In the genomic region with DNA sequence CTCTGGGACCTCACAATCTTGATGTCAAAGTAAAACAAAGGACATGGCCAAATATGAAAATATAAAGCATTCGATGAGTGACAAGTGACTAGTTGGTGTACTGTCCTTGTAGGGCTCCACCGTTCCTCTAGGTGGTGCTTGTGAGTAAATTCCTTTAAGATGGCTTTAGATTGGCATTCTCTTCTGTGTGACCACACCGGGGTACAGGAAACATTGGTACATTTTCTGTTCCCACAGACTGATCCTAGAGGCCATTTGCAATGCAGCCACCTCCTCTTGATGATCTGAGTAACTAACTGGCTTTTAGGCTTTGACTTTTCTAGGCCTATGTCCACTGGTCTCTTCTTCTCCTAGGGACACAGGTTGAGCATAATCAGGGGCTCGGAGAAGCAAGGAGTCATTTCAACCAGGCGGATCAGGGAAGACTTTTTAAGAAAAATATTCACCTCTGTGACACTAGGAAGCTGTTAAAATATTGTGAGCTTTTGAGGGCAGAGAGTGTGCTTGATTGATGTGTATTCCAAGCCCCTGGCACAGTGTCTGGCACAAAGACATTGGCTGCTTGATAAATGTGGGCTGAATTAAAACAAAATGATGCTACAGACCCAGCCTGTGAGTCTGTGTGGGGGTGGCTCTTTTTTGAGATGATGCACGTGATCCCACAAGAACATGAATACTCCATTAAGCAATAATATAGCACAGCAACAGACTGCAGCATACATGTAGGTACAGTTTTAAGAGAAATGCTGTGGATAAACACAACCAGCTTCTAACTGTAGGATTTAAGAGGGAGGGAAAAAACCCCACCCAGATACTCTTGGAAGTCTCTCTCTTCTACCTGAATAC, we compare ENCODE assay signal across 8 cellular contexts. TPM values are rescaled to one million over a fixed set of nuclear protein-coding genes. Genes with fewer than 3 reads are reported as not detected.
DNase-seq lines count a peak whose midpoint lies in the region; ATAC-seq and TF ChIP-seq lines count a peak whose summit lies in the region.

No MANE protein-coding gene starts in this region.

- H3K23ac ChIP-seq in IMR-90 (ENCODE audit: low read depth, low read length), result no peak overlapping the region

- H3K27ac Mint-ChIP-seq in T-helper 1 cell treated with Interleukin-12 subunit alpha and Interleukin-12 subunit beta and Interleukin-4 antibody, amounts not matched to agents 30 μg/mL and 1 μg/mL, for 36 hours, result peak overlapping the region; percentile 33

- in situ Hi-C loops in IMR-90 (cut with MboI; ENCODE audit: low sequenced_read_pairs), result no loop called here

- ATAC-seq in GM19043 (IDR thresholded peaks at IDR 0.05; ENCODE audit: low read depth, unreplicated experiment), result peak; percentile 61
- ATAC-seq in IMR-90 (ENCODE audit: low read depth), result peak; percentile 40; the same call in 1 of the 2 replicates
- peak; percentile 76 for ATAC-seq in left lobe of liver
- peak; percentile 81 for ATAC-seq in stimulated activated naive CD8-positive, alpha-beta T cell treated with anti-CD3 and anti-CD28 coated beads, Interleukin-15, Interleukin-2, amounts not matched to agents 100 U/mL and 50 U/mL, for 24 hours

- H2BK5ac ChIP-seq in IMR-90 (ENCODE audit: low read depth, low read length, poor library complexity, severe bottlenecking), result no peak overlapping the region

- no peak overlapping the region for H3K4me3 ChIP-seq in IMR-90 (ENCODE audit: insufficient read depth, low read depth, low read length)

- H3K9me3 ChIP-seq in IMR-90 (ENCODE audit: control insufficient read depth, insufficient read depth, low read length), result no peaks in the 10 kb centered on the region

- POLR2A ChIA-PET in IMR-90 (lab: Charles Lee; ENCODE audit: unreplicated experiment), result no interaction called here

- CTCF ChIA-PET in IMR-90 (lab: Yijun Ruan, JAX), result interaction anchor here (0.6 kb wide), 2 partner anchors 276 to 322 kb away, joined by 3 to 4 read pairs; no protein-coding TSS in a partner anchor

- no peak overlapping the region for H3K18ac ChIP-seq in IMR-90 (ENCODE audit: low read depth, low read length)

- H3K27me3 Mint-ChIP-seq in T-helper 1 cell treated with Interleukin-12 subunit alpha and Interleukin-12 subunit beta and Interleukin-4 antibody, amounts not matched to agents 30 μg/mL and 1 μg/mL, for 36 hours (ENCODE audit: low read depth), result no peaks in the 10 kb centered on the region

- H2AFZ ChIP-seq in IMR-90 (replicated peaks; ENCODE audit: low read length, poor library complexity), result no peak overlapping the region

- no peak overlapping the region for H2AK9ac ChIP-seq in IMR-90 (replicated peaks; ENCODE audit: low read depth, low read length, poor library complexity)

- H3K36me3 Mint-ChIP-seq in T-helper 1 cell treated with Interleukin-12 subunit alpha and Interleukin-12 subunit beta and Interleukin-4 antibody, amounts not matched to agents 30 μg/mL and 1 μg/mL, for 36 hours (ENCODE audit: low read depth), result peaks cover 36% of the 10 kb centered on the region

- H3K27ac ChIP-seq in IMR-90 (ENCODE audit: insufficient read depth, low read length), result no peak overlapping the region

- H2AK5ac ChIP-seq in IMR-90 (ENCODE audit: low read depth, low read length), result peak overlapping the region; percentile 1

- no peak overlapping the region for H3K4ac ChIP-seq in IMR-90 (ENCODE audit: low read depth, low read length)

- no peaks in the 10 kb centered on the region for H3K36me3 ChIP-seq in IMR-90 (ENCODE audit: control insufficient read depth, insufficient read depth, low read length)

- peaks cover 35% of the 10 kb centered on the region for H3K4me1 Mint-ChIP-seq in T-helper 1 cell treated with Interleukin-12 subunit alpha and Interleukin-12 subunit beta and Interleukin-4 antibody, amounts not matched to agents 30 μg/mL and 1 μg/mL, for 36 hours (ENCODE audit: low read depth)

- H2BK20ac ChIP-seq in IMR-90 (ENCODE audit: low read depth, low read length), result peak overlapping the region; percentile 49; the same call in 1 of the 2 replicates

- dilution Hi-C loops in IMR-90 (cut with HindIII; ENCODE audit: low sequenced_read_pairs, unreplicated experiment), result no loop called here

- no CpG with 5 or more reads among the region's 6 CpGs for WGBS in IMR-90 (ENCODE audit: extremely low coverage in 2 of 2, insufficient read length in 1 of 2), 2 experiments

- no peak overlapping the region for H3K4me3 Mint-ChIP-seq in T-helper 1 cell treated with Interleukin-12 subunit alpha and Interleukin-12 subunit beta and Interleukin-4 antibody, amounts not matched to agents 30 μg/mL and 1 μg/mL, for 36 hours

- no peak overlapping the region for H3K4me2 ChIP-seq in IMR-90 (ENCODE audit: low read depth, low read length)

- no peaks in the 10 kb centered on the region for H4K20me1 ChIP-seq in IMR-90 (ENCODE audit: insufficient read depth, low read length)

- no TSS peak for BruUV-seq in IMR-90 (replicated peaks; lab: Mats Ljungman, UMichigan)

- no peak overlapping the region for H3K9ac ChIP-seq in IMR-90 (ENCODE audit: low read depth, low read length)

- peak; percentile 54 for TF ChIP-seq CTCF in IMR-90 (conservative IDR thresholded peaks at IDR 0.05; ENCODE audit: low read depth, low read length)

- H4K5ac ChIP-seq in IMR-90 (ENCODE audit: low read depth, low read length), result no peak overlapping the region

- H3K9me1 ChIP-seq in IMR-90 (ENCODE audit: insufficient read depth, low read length), result no peaks in the 10 kb centered on the region

- H4K8ac ChIP-seq in IMR-90 (ENCODE audit: low read depth in 2 of 2, low read length in 2 of 2), result peak overlapping the region in 1 of 2 experiments; percentile 61; a peak in 2 of 4 replicates

- no peaks in the 10 kb centered on the region for H3K9me3 Mint-ChIP-seq in T-helper 1 cell treated with Interleukin-12 subunit alpha and Interleukin-12 subunit beta and Interleukin-4 antibody, amounts not matched to agents 30 μg/mL and 1 μg/mL, for 36 hours

- no peak overlapping the region; the same call in 2 of the 3 replicates for H2BK15ac ChIP-seq in IMR-90 (ENCODE audit: low read depth, low read length)

- H3K14ac ChIP-seq in IMR-90 (replicated peaks; ENCODE audit: low read depth, low read length), result 0 out of 2 replicates have a peak overlapping the region, but pooled peaks have one; percentile 19

- H4K91ac ChIP-seq in IMR-90 (ENCODE audit: insufficient read depth, low read depth, low read length), result peak overlapping the region; percentile 31; the same call in 1 of the 2 replicates

- H3K4me1 ChIP-seq in IMR-90 (ENCODE audit: control insufficient read depth, insufficient read depth, low read length), result peaks cover 6% of the 10 kb centered on the region

- TF ChIP-seq RAD21 in IMR-90 (IDR thresholded peaks at IDR 0.05; ENCODE audit: low read length), result peak; percentile 44

- no peak overlapping the region for H3K56ac ChIP-seq in IMR-90 (ENCODE audit: extremely low read depth, insufficient read depth, low read length)

- no peak for TF ChIP-seq POLR2A in IMR-90 (IDR thresholded peaks at IDR 0.05; ENCODE audit: low read depth, low read length)

- DNase-seq in COLO668 (lab: John Stamatoyannopoulos, UW; ENCODE audit: unreplicated experiment) (peak; percentile 48), IMR-90 (peak; percentile 43), left lobe of liver (ENCODE audit: low spot score) (no peak), middle frontal gyrus (ENCODE audit: extremely low spot score, low spot score) (no peak)
- DNase-seq in central memory CD4-positive, alpha-beta T cell, result peak; percentile 32
- peak; percentile 50 for DNase-seq in stimulated activated naive CD8-positive, alpha-beta T cell treated with anti-CD3 and anti-CD28 coated beads, Interleukin-15, Interleukin-2, amounts not matched to agents 100 U/mL and 50 U/mL, for 24 hours

- H2BK120ac ChIP-seq in IMR-90 (ENCODE audit: low read depth, low read length), result no peak overlapping the region; the same call in 1 of the 2 replicates

- H3K79me1 ChIP-seq in IMR-90 (ENCODE audit: low read depth in 1 of 2, low read length in 2 of 2), result no peaks in the 10 kb centered on the region

- no peaks in the 10 kb centered on the region for H3K27me3 ChIP-seq in IMR-90 (ENCODE audit: control insufficient read depth, insufficient read depth, low read length)

- intact Hi-C loops in IMR-90 (cut with micrococcal nuclease), result loop anchor here (5.0 to 10.0 kb wide), 2 partner anchors 831 to 904 kb away; a partner anchor contains a TSS

TF ChIP-seq in IMR-90, 13 proteins besides CTCF, POLR2A, EP300 and RAD21:
- TF ChIP-seq RCOR1 (IDR thresholded peaks at IDR 0.05; ENCODE audit: insufficient replicate concordance, low read length) (no peak), SMC3 (IDR thresholded peaks at IDR 0.05; ENCODE audit: low read depth, low read length) (peak; percentile 43)

RNA-seq across cellular contexts. Expression of a gene that starts 21.0 kb away (rescaled TPM):
- total RNA-seq in IMR-90 (2012; rRNA removed) (0.90 and 1.1 TPM in 2 replicates), left lobe of liver (2.1 TPM)
- polyA plus RNA-seq in IMR-90 (2012; rRNA removed), result 1.0 and 1.6 TPM in 2 replicates
- 0.41 and 0.70 TPM in 2 replicates for polyA plus RNA-seq in IMR-90 (2012; cell fraction: cytosol; rRNA removed)
- 0.45 and 3.4 TPM in 2 replicates for polyA plus RNA-seq in IMR-90 (2012; cell fraction: nucleus; rRNA removed; ENCODE audit: low replicate concordance)

RNA-seq across cellular contexts. Expression of a gene that starts 52.3 kb away (rescaled TPM):
- total RNA-seq in IMR-90 (2012; rRNA removed), result 7.0 and 12.5 TPM in 2 replicates
- polyA plus RNA-seq in IMR-90 (2012; rRNA removed), result 22.0 and 28.9 TPM in 2 replicates
- 4.2 and 6.8 TPM in 2 replicates for polyA plus RNA-seq in IMR-90 (2012; cell fraction: cytosol; rRNA removed)
- 3.5 and 6.9 TPM in 2 replicates for polyA plus RNA-seq in IMR-90 (2012; cell fraction: nucleus; rRNA removed; ENCODE audit: low replicate concordance)
- 9.2 TPM for total RNA-seq in left lobe of liver

Comparison
In these comparisons a context has a peak if more than half of its experiments do, and no peak if none do; other contexts are left out.
1. DNase-seq: peak in COLO668 (single experiment), IMR-90 (single experiment), central memory CD4-positive, alpha-beta T cell (single experiment) and stimulated activated naive CD8-positive, alpha-beta T cell treated with anti-CD3 and anti-CD28 coated beads, Interleukin-15, Interleukin-2, amounts not matched to agents 100 U/mL and 50 U/mL, for 24 hours (single experiment); none in left lobe of liver (single experiment) and middle frontal gyrus (single experiment).
2. Peak in every context shown above with its lines, with median percentiles within 50 percentile points of each other: ATAC-seq.